8 cellular contexts compared by ENCODE assay signal in genomic region chr4:82890913-82891727, GRCh38. TPM values are rescaled to one million over a fixed set of nuclear protein-coding genes. Genes with fewer than 3 reads are reported as not detected.
DNase-seq lines count a peak whose midpoint lies in the region; ATAC-seq and TF ChIP-seq lines count a peak whose summit lies in the region.

A gene with protein sequence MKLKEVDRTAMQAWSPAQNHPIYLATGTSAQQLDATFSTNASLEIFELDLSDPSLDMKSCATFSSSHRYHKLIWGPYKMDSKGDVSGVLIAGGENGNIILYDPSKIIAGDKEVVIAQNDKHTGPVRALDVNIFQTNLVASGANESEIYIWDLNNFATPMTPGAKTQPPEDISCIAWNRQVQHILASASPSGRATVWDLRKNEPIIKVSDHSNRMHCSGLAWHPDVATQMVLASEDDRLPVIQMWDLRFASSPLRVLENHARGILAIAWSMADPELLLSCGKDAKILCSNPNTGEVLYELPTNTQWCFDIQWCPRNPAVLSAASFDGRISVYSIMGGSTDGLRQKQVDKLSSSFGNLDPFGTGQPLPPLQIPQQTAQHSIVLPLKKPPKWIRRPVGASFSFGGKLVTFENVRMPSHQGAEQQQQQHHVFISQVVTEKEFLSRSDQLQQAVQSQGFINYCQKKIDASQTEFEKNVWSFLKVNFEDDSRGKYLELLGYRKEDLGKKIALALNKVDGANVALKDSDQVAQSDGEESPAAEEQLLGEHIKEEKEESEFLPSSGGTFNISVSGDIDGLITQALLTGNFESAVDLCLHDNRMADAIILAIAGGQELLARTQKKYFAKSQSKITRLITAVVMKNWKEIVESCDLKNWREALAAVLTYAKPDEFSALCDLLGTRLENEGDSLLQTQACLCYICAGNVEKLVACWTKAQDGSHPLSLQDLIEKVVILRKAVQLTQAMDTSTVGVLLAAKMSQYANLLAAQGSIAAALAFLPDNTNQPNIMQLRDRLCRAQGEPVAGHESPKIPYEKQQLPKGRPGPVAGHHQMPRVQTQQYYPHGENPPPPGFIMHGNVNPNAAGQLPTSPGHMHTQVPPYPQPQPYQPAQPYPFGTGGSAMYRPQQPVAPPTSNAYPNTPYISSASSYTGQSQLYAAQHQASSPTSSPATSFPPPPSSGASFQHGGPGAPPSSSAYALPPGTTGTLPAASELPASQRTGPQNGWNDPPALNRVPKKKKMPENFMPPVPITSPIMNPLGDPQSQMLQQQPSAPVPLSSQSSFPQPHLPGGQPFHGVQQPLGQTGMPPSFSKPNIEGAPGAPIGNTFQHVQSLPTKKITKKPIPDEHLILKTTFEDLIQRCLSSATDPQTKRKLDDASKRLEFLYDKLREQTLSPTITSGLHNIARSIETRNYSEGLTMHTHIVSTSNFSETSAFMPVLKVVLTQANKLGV (minus strand): TSS chr4:82891153. CDS start chr4:82881936, 9,217 bp downstream.

- ATAC-seq in HG02642 (IDR thresholded peaks at IDR 0.05; ENCODE audit: poor library complexity, unreplicated experiment) = peak; percentile 94

- H3K27me3 ChIP-seq in thymus (ENCODE audit: control insufficient read depth, insufficient read depth) = no peaks in the 10 kb centered on the region

- H3K4me3 ChIP-seq in thymus (ENCODE audit: low read length) = peak within 1 kb of the TSS; percentile 88

- no peaks in the 10 kb centered on the region for H3K9me3 ChIP-seq in thymus (ENCODE audit: control insufficient read depth)

- TF ChIP-seq CTCF in GM10266 (IDR thresholded peaks at IDR 0.05; ENCODE audit: control insufficient read depth, insufficient read depth, low read depth, missing control alignments) (no peak), glutamatergic neuron (IDR thresholded peaks at IDR 0.05; ENCODE audit: partially characterized antibody, unreplicated experiment) (no peak), osteocyte (IDR thresholded peaks at IDR 0.05) (peak; percentile 19)

- H3K4me1 Mint-ChIP-seq in activated naive CD8-positive, alpha-beta T cell treated with anti-CD3 and anti-CD28 coated beads for 36 hours = peaks cover 52% of the 10 kb centered on the region
- peaks cover 11% of the 10 kb centered on the region for H3K4me1 Mint-ChIP-seq in glutamatergic neuron (ENCODE audit: low read depth, unreplicated experiment)
- H3K4me1 Mint-ChIP-seq in osteocyte (ENCODE audit: unreplicated experiment) = peaks cover 51% of the 10 kb centered on the region

- H3K4me1 ChIP-seq in thymus (ENCODE audit: control insufficient read depth, insufficient read depth, low read length) = peaks cover 2% of the 10 kb centered on the region

- DNase-seq in GM10266 (ENCODE audit: extremely low spot score) (peak; percentile 88), NCI-H1105 (lab: John Stamatoyannopoulos, UW) (peak; percentile 87), SKM-1 treated with dmso at 0.1 percent for 144 hours (lab: John Stamatoyannopoulos, UW; ENCODE audit: unreplicated experiment) (peak; percentile 92), glutamatergic neuron (peak; percentile 97), osteocyte (ENCODE audit: extremely low spot score, unreplicated experiment) (peak; percentile 98)
- DNase-seq in activated naive CD8-positive, alpha-beta T cell treated with anti-CD3 and anti-CD28 coated beads for 36 hours = peak; percentile 98

- H3K4me3 Mint-ChIP-seq in activated naive CD8-positive, alpha-beta T cell treated with anti-CD3 and anti-CD28 coated beads for 36 hours = peak within 1 kb of the TSS; percentile 87
- H3K4me3 Mint-ChIP-seq in glutamatergic neuron (ENCODE audit: unreplicated experiment) = peak within 1 kb of the TSS; percentile 93
- H3K4me3 Mint-ChIP-seq in osteocyte (ENCODE audit: unreplicated experiment) = peak within 1 kb of the TSS; percentile 90

- H3K9me3 Mint-ChIP-seq in activated naive CD8-positive, alpha-beta T cell treated with anti-CD3 and anti-CD28 coated beads for 36 hours = no peaks in the 10 kb centered on the region
- H3K9me3 Mint-ChIP-seq in glutamatergic neuron (ENCODE audit: unreplicated experiment) = peaks cover 6% of the 10 kb centered on the region
- H3K9me3 Mint-ChIP-seq in osteocyte (ENCODE audit: unreplicated experiment) = no peaks in the 10 kb centered on the region

- no peaks in the 10 kb centered on the region for H3K27me3 Mint-ChIP-seq in activated naive CD8-positive, alpha-beta T cell treated with anti-CD3 and anti-CD28 coated beads for 36 hours
- H3K27me3 Mint-ChIP-seq in glutamatergic neuron (ENCODE audit: unreplicated experiment) = peaks cover 8% of the 10 kb centered on the region
- no peaks in the 10 kb centered on the region for H3K27me3 Mint-ChIP-seq in osteocyte (ENCODE audit: unreplicated experiment)

- peak within 1 kb of the TSS; percentile 98 for H3K27ac ChIP-seq in thymus (ENCODE audit: low read depth)

- H3K36me3 Mint-ChIP-seq in activated naive CD8-positive, alpha-beta T cell treated with anti-CD3 and anti-CD28 coated beads for 36 hours = peaks cover 17% of the 10 kb centered on the region
- H3K36me3 Mint-ChIP-seq in glutamatergic neuron (ENCODE audit: unreplicated experiment) = no peaks in the 10 kb centered on the region
- H3K36me3 Mint-ChIP-seq in osteocyte (ENCODE audit: unreplicated experiment) = peaks cover 22% of the 10 kb centered on the region

- H3K36me3 ChIP-seq in thymus (ENCODE audit: control insufficient read depth, insufficient read depth) = peaks cover 6% of the 10 kb centered on the region

- peak within 1 kb of the TSS; percentile 93 for H3K27ac Mint-ChIP-seq in activated naive CD8-positive, alpha-beta T cell treated with anti-CD3 and anti-CD28 coated beads for 36 hours
- H3K27ac Mint-ChIP-seq in glutamatergic neuron (ENCODE audit: unreplicated experiment) (peak within 1 kb of the TSS; percentile 82), osteocyte (ENCODE audit: unreplicated experiment) (peak within 1 kb of the TSS; percentile 97)

- WGBS in thymus = under 1% methylated on average over 71 of the region's 71 CpGs

RNA-seq across cellular contexts. Expression of the gene that starts here (rescaled TPM):
- 10 to 100 TPM; 78.8 to 88.3 TPM for total RNA-seq in activated naive CD8-positive, alpha-beta T cell treated with anti-CD3 and anti-CD28 coated beads for 36 hours
- 201 TPM for total RNA-seq in glutamatergic neuron (ENCODE audit: unreplicated experiment)
- total RNA-seq in osteocyte = 360 and 377 TPM in 2 replicates
- 116 TPM for polyA plus RNA-seq in thymus

Comparison
In these comparisons a context has a peak if more than half of its experiments do, and no peak if none do; other contexts are left out.
1. Peak in every context shown above with its lines: DNase-seq, ATAC-seq, H3K4me3 ChIP-seq and H3K27ac ChIP-seq.